ENCODE assay signal across 1 cellular context in genomic region chr3:167852216-167852615, GRCh38.
TF ChIP-seq lines count a peak whose summit lies in the region.

No MANE protein-coding gene starts in this region.

TF ChIP-seq in GM23338, 12 proteins besides CTCF, POLR2A, EP300 and RAD21 (continued from another document):
- no peak for TF ChIP-seq REST (IDR thresholded peaks at IDR 0.05; ENCODE audit: unreplicated experiment)
- TF ChIP-seq CREB1 (CRISPR knock-in tag; IDR thresholded peaks at IDR 0.05; ENCODE audit: low read depth) = no peak
- TF ChIP-seq ETS1 (IDR thresholded peaks at IDR 0.05) = no peak
